1 cellular context compared by ENCODE assay signal in the genomic region with DNA sequence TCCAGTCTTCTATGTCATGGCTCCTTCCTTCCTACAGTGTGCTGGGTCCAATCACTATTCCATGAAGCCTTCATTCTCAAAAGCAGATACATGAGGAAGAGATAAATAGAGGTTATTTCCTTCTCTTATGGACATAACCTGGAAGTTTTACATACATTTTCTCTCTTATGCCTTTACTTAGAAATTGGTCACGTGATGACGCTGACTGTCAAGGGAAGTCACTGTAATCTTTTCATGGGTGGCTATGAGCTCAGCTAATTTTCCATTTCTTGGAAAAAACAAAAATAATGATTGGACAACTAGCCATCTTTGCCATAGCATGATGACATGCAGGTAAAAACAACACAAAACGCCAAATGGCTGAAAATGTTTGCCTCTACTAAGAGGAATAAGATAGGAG.
TF ChIP-seq lines count a peak whose summit lies in the region.

No MANE protein-coding gene starts in this region.

TF ChIP-seq in SK-N-SH, 30 proteins besides CTCF, POLR2A, EP300 and RAD21 (continued from another document):
- no peak for TF ChIP-seq PBX3 (IDR thresholded peaks at IDR 0.05)
- TF ChIP-seq NRF1 (IDR thresholded peaks at IDR 0.05; ENCODE audit: low read depth, low read length): no peak
- TF ChIP-seq NFIC (IDR thresholded peaks at IDR 0.05; ENCODE audit: borderline replicate concordance): no peak
- no peak for TF ChIP-seq RFX5 (IDR thresholded peaks at IDR 0.05; ENCODE audit: low read length)
- TF ChIP-seq TCF12 (IDR thresholded peaks at IDR 0.05): no peak
- TF ChIP-seq EZH2phosphoT487 (IDR thresholded peaks at IDR 0.05; ENCODE audit: borderline replicate concordance, low read depth): no peak
- no peak for TF ChIP-seq JUND (IDR thresholded peaks at IDR 0.05)
- TF ChIP-seq, protein P1, sequence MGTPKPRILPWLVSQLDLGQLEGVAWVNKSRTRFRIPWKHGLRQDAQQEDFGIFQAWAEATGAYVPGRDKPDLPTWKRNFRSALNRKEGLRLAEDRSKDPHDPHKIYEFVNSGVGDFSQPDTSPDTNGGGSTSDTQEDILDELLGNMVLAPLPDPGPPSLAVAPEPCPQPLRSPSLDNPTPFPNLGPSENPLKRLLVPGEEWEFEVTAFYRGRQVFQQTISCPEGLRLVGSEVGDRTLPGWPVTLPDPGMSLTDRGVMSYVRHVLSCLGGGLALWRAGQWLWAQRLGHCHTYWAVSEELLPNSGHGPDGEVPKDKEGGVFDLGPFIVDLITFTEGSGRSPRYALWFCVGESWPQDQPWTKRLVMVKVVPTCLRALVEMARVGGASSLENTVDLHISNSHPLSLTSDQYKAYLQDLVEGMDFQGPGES (IDR thresholded peaks at IDR 0.05; ENCODE audit: low read depth, low read length): no peak
